11 cellular contexts compared by ENCODE assay signal in genomic region chr12:27207626-27208413, GRCh38. TPM values are rescaled to one million over a fixed set of nuclear protein-coding genes. Genes with fewer than 3 reads are reported as not detected.
DNase-seq lines count a peak whose midpoint lies in the region; ATAC-seq and TF ChIP-seq lines count a peak whose summit lies in the region.
"Had no signal": no experiment of that assay in that cellular context is flagged by ENCODE, and none has a peak within 500 bp of the region (broad histone marks: within the 10 kb centered on the region; RNA-seq: fewer than 3 reads in every experiment).

No MANE protein-coding gene starts in this region.

- no peaks in the 10 kb centered on the region for H3K27me3 ChIP-seq in right cardiac atrium (ENCODE audit: control insufficient read depth, insufficient read depth)

- no peak overlapping the region for H3K4me3 ChIP-seq in right cardiac atrium (ENCODE audit: low read length)
- H3K4me3 ChIP-seq: K562 had no signal

- H3K27me3 Mint-ChIP-seq in activated B cell treated with CpG ODN at 0.5 μM for 24 hours: no peaks in the 10 kb centered on the region
- H3K27me3 Mint-ChIP-seq in stimulated activated naive CD8-positive, alpha-beta T cell treated with anti-CD3 and anti-CD28 coated beads, Interleukin-15, amount 100 ng/mL, for 72 hours: no peaks in the 10 kb centered on the region

- DNase-seq in activated naive CD4-positive, alpha-beta T cell treated with Interleukin-2 at 50 U/mL for 16 hours: peak; percentile 33
- no peak for DNase-seq in activated naive CD4-positive, alpha-beta T cell (lab: John Stamatoyannopoulos, UW)
- DNase-seq in activated B cell treated with CpG ODN at 0.5 μM for 24 hours (no peak), right cardiac atrium (no peak), GM19240 (ENCODE audit: insufficient read length, low spot score) (no peak)
- peak; percentile 21 to 62 for DNase-seq in stimulated activated naive CD8-positive, alpha-beta T cell treated with anti-CD3 and anti-CD28 coated beads, Interleukin-15, amount 100 ng/mL, for 72 hours
- DNase-seq in central memory CD4-positive, alpha-beta T cell: no peak
- DNase-seq: posterior cingulate gyrus had no signal

- no peak overlapping the region for H3K27ac Mint-ChIP-seq in activated B cell treated with CpG ODN at 0.5 μM for 24 hours
- H3K27ac Mint-ChIP-seq in stimulated activated naive CD8-positive, alpha-beta T cell treated with anti-CD3 and anti-CD28 coated beads, Interleukin-15, amount 100 ng/mL, for 72 hours: no peak overlapping the region

- intact Hi-C loops in activated B cell treated with CpG ODN at 0.5 μM for 24 hours (cut with micrococcal nuclease) (no loop called here), right cardiac atrium (cut with DNase I) (no loop called here)

- peaks cover 12% of the 10 kb centered on the region for H3K9me3 Mint-ChIP-seq in activated B cell treated with CpG ODN at 0.5 μM for 24 hours
- H3K9me3 Mint-ChIP-seq in stimulated activated naive CD8-positive, alpha-beta T cell treated with anti-CD3 and anti-CD28 coated beads, Interleukin-15, amount 100 ng/mL, for 72 hours: peaks cover 5 to 8% of the 10 kb centered on the region in 2 donors

- no peak overlapping the region for H3K27ac ChIP-seq in right cardiac atrium (ENCODE audit: low read length)
- H3K27ac ChIP-seq: epithelial cell of prostate had no signal

- peaks cover 9% of the 10 kb centered on the region for H3K4me1 Mint-ChIP-seq in activated B cell treated with CpG ODN at 0.5 μM for 24 hours
- H3K4me1 Mint-ChIP-seq in stimulated activated naive CD8-positive, alpha-beta T cell treated with anti-CD3 and anti-CD28 coated beads, Interleukin-15, amount 100 ng/mL, for 72 hours: peaks cover 25% of the 10 kb centered on the region

- CTCF ChIA-PET in activated B cell treated with CpG ODN at 0.5 μM for 24 hours (lab: Charles Lee): interaction anchor here (0.7 kb wide), 1 partner anchor 22 kb away, joined by 3 read pairs; no protein-coding TSS in a partner anchor

- ATAC-seq in HG02884 (IDR thresholded peaks at IDR 0.05; ENCODE audit: unreplicated experiment): peak; percentile 91
- ATAC-seq in activated B cell treated with CpG ODN at 0.5 μM for 24 hours (ENCODE audit: low read depth): peak; percentile 31
- ATAC-seq in stimulated activated naive CD8-positive, alpha-beta T cell treated with anti-CD3 and anti-CD28 coated beads, Interleukin-15, amount 100 ng/mL, for 72 hours: peak; percentile 99
- no peak for ATAC-seq in right cardiac atrium
- ATAC-seq: K562 had no signal

- H3K9me3 ChIP-seq in right cardiac atrium (ENCODE audit: control insufficient read depth, low read length): no peaks in the 10 kb centered on the region

- no peaks in the 10 kb centered on the region for H3K36me3 Mint-ChIP-seq in activated B cell treated with CpG ODN at 0.5 μM for 24 hours (ENCODE audit: low read depth)

- H3K4me3 Mint-ChIP-seq in activated B cell treated with CpG ODN at 0.5 μM for 24 hours: no peak overlapping the region
- no peak overlapping the region for H3K4me3 Mint-ChIP-seq in stimulated activated naive CD8-positive, alpha-beta T cell treated with anti-CD3 and anti-CD28 coated beads, Interleukin-15, amount 100 ng/mL, for 72 hours

- no peak for TF ChIP-seq CTCF in activated B cell treated with CpG ODN at 0.5 μM for 24 hours (IDR thresholded peaks at IDR 0.05)

- WGBS in right cardiac atrium: 64% methylated on average over 9 of the region's 9 CpGs

- POLR2A ChIA-PET in activated B cell treated with CpG ODN at 0.5 μM for 24 hours (lab: Charles Lee): interaction anchor here (0.6 to 1.0 kb wide), 4 partner anchors 10 to 41 kb away, joined by 3 to 4 read pairs (median 3); no protein-coding TSS in a partner anchor

- no peaks in the 10 kb centered on the region for H3K4me1 ChIP-seq in right cardiac atrium (ENCODE audit: control insufficient read depth, insufficient read depth, low read length)

RNA-seq across cellular contexts. Expression of gene STK38L, which starts 36.3 kb away (rescaled TPM):
- total RNA-seq in activated B cell treated with CpG ODN at 0.5 μM for 24 hours (24.2 and 26.3 TPM in 2 replicates), right cardiac atrium (100 to 1,000 TPM in 1 of 4 donors, 10 to 100 TPM in 3; 59.1 to 160 (median 63.7) TPM)
- polyA plus RNA-seq in right cardiac atrium: 19.5 TPM

Comparison
In these comparisons a context has a peak if more than half of its experiments do, and no peak if none do; other contexts are left out.
1. DNase-seq: peak in activated naive CD4-positive, alpha-beta T cell treated with Interleukin-2 at 50 U/mL for 16 hours (single experiment) and stimulated activated naive CD8-positive, alpha-beta T cell treated with anti-CD3 and anti-CD28 coated beads, Interleukin-15, amount 100 ng/mL, for 72 hours (2 of 2); none in activated naive CD4-positive, alpha-beta T cell (0 of 4), activated B cell treated with CpG ODN at 0.5 μM for 24 hours (single experiment), right cardiac atrium (0 of 3), central memory CD4-positive, alpha-beta T cell (single experiment) and GM19240 (single experiment).
2. ATAC-seq: peak in HG02884 (single experiment), activated B cell treated with CpG ODN at 0.5 μM for 24 hours (single experiment) and stimulated activated naive CD8-positive, alpha-beta T cell treated with anti-CD3 and anti-CD28 coated beads, Interleukin-15, amount 100 ng/mL, for 72 hours (single experiment); none in right cardiac atrium (0 of 2).